In genomic region chrX:135287266-135287823, GRCh38 we compare ENCODE assay signal across 1 cellular context.
TF ChIP-seq lines count a peak whose summit lies in the region.

No MANE protein-coding gene starts in this region.

TF ChIP-seq in liver, 16 proteins besides CTCF, POLR2A, EP300 and RAD21 (continued from another document):
- TF ChIP-seq REST (IDR thresholded peaks at IDR 0.05), result no peak
